18 cellular contexts compared by ENCODE assay signal in genomic region chr5:72144762-72145161, GRCh38. TPM values are rescaled to one million over a fixed set of nuclear protein-coding genes. Genes with fewer than 3 reads are reported as not detected.
DNase-seq lines count a peak whose midpoint lies in the region; ATAC-seq and TF ChIP-seq lines count a peak whose summit lies in the region.
"Had no signal": no experiment of that assay in that cellular context is flagged by ENCODE, and none has a peak within 500 bp of the region (broad histone marks: within the 10 kb centered on the region; RNA-seq: fewer than 3 reads in every experiment).

No MANE protein-coding gene starts in this region.

- in situ Hi-C loops in IMR-90 (cut with MboI; ENCODE audit: low sequenced_read_pairs) = no loop called here

- POLR2A ChIA-PET in IMR-90 (lab: Charles Lee; ENCODE audit: unreplicated experiment) = no interaction called here

- peak overlapping the region; percentile 14 for H3K4ac ChIP-seq in IMR-90 (ENCODE audit: low read depth, low read length)
- no peak overlapping the region for H3K4ac ChIP-seq in neuronal stem cell (ENCODE audit: low read length)

- no peak overlapping the region for H2AK9ac ChIP-seq in IMR-90 (replicated peaks; ENCODE audit: low read depth, low read length, poor library complexity)

- H3K36me3 Mint-ChIP-seq in nephron (ENCODE audit: low read depth) = peaks cover 12% of the 10 kb centered on the region
- H3K36me3 Mint-ChIP-seq: activated naive CD8-positive, alpha-beta T cell had no signal

- BruUV-seq in IMR-90 (replicated peaks; lab: Mats Ljungman, UMichigan) = no TSS peak

- H3K4me3 ChIP-seq in IMR-90 (ENCODE audit: insufficient read depth, low read depth, low read length) (no peak overlapping the region), testis (no peak overlapping the region), neuronal stem cell (ENCODE audit: low read length in 2 of 2) (no peak overlapping the region)
- H3K4me3 ChIP-seq: left lung, SJCRH30 had no signal

- H2BK15ac ChIP-seq in IMR-90 (ENCODE audit: low read depth, low read length) = no peak overlapping the region
- H2BK15ac ChIP-seq in neuronal stem cell (ENCODE audit: low read length) = no peak overlapping the region

- H2AFZ ChIP-seq in IMR-90 (replicated peaks; ENCODE audit: low read length, poor library complexity) (no peak overlapping the region), neuronal stem cell (ENCODE audit: low read length) (no peak overlapping the region)

- H3K4me2 ChIP-seq in IMR-90 (ENCODE audit: low read depth, low read length) = no peak overlapping the region
- no peak overlapping the region for H3K4me2 ChIP-seq in neuronal stem cell (ENCODE audit: insufficient read depth, low read length, poor library complexity, severe bottlenecking)

- H3K79me1 ChIP-seq in IMR-90 (ENCODE audit: low read depth in 1 of 2, low read length in 2 of 2) = peaks cover 46 to 89% of the 10 kb centered on the region in 2 experiments
- H3K79me1 ChIP-seq in neuronal stem cell (ENCODE audit: low read depth, low read length) = no peaks in the 10 kb centered on the region

- H4K20me1 ChIP-seq in IMR-90 (ENCODE audit: insufficient read depth, low read length) = no peaks in the 10 kb centered on the region; the same call in 1 of the 2 replicates

- H2BK20ac ChIP-seq in IMR-90 (ENCODE audit: low read depth, low read length) = peak overlapping the region; percentile 49; the same call in 1 of the 2 replicates

- H3K23ac ChIP-seq in IMR-90 (ENCODE audit: low read depth, low read length) (peak overlapping the region; percentile 22; the same call in 1 of the 2 replicates), neuronal stem cell (ENCODE audit: low read depth, low read length, poor library complexity) (no peak overlapping the region)

- peak overlapping the region; percentile 39; the same call in 1 of the 2 replicates for H3K27ac ChIP-seq in IMR-90 (ENCODE audit: insufficient read depth, low read length)
- peak overlapping the region; percentile 61 for H3K27ac ChIP-seq in cingulate gyrus (ENCODE audit: low read depth, low read length)
- peak overlapping the region; percentile 73 to 79 for H3K27ac ChIP-seq in testis
- no peak overlapping the region for H3K27ac ChIP-seq in neuronal stem cell (replicated peaks; ENCODE audit: low read length)
- H3K27ac ChIP-seq: left lung, SJCRH30 had no signal

- H3K9me3 ChIP-seq in IMR-90 (ENCODE audit: control insufficient read depth, insufficient read depth, low read length) = no peaks in the 10 kb centered on the region
- no peaks in the 10 kb centered on the region for H3K9me3 ChIP-seq in testis
- H3K9me3 ChIP-seq in neuronal stem cell (replicated peaks in 1 of 2; ENCODE audit: control insufficient read depth in 2 of 2, insufficient read depth in 1 of 2, low read depth in 1 of 2, low read length in 2 of 2) = no peaks in the 10 kb centered on the region
- H3K9me3 ChIP-seq: left lung, SJCRH30 had no signal

- no peaks in the 10 kb centered on the region for H3K27me3 Mint-ChIP-seq in nephron (ENCODE audit: low read depth)
- H3K27me3 Mint-ChIP-seq: progenitor cell of endocrine pancreas had no signal

- H3K27me3 ChIP-seq in IMR-90 (ENCODE audit: control insufficient read depth, insufficient read depth, low read length) = no peaks in the 10 kb centered on the region
- H3K27me3 ChIP-seq in testis = no peaks in the 10 kb centered on the region
- H3K27me3 ChIP-seq in neuronal stem cell (ENCODE audit: control insufficient read depth in 3 of 3, insufficient read depth in 3 of 3, low read depth in 1 of 3, low read length in 3 of 3) = no peaks in the 10 kb centered on the region
- H3K27me3 ChIP-seq: left lung, SJCRH30 had no signal

- peak overlapping the region in 1 of 2 experiments; percentile 17; a peak in 1 of 4 replicates for H4K8ac ChIP-seq in IMR-90 (ENCODE audit: low read depth in 2 of 2, low read length in 2 of 2)
- no peak overlapping the region for H4K8ac ChIP-seq in neuronal stem cell (ENCODE audit: low read depth, low read length)

- intact Hi-C loops in IMR-90 (cut with micrococcal nuclease) = no loop called here
- intact Hi-C loops in testis (cut with DNase I; ENCODE audit: low total_unique reads) = no loop called here

- H3K4me3 Mint-ChIP-seq in nephron = no peak overlapping the region
- H3K4me3 Mint-ChIP-seq: activated naive CD8-positive, alpha-beta T cell had no signal

- H4K91ac ChIP-seq in IMR-90 (ENCODE audit: insufficient read depth, low read depth, low read length) = 0 out of 2 replicates have a peak overlapping the region, but pooled peaks have one; percentile 20
- H4K91ac ChIP-seq in neuronal stem cell (ENCODE audit: low read depth, low read length, poor library complexity) = no peak overlapping the region

- no peak overlapping the region for H3K56ac ChIP-seq in IMR-90 (ENCODE audit: extremely low read depth, insufficient read depth, low read length)

- CTCF ChIA-PET in IMR-90 (lab: Yijun Ruan, JAX) = no interaction called here

- peak overlapping the region; percentile 48 for H3K18ac ChIP-seq in IMR-90 (ENCODE audit: low read depth, low read length)
- H3K18ac ChIP-seq in neuronal stem cell (ENCODE audit: low read length) = no peak overlapping the region

- peak overlapping the region; percentile 40 for H2BK5ac ChIP-seq in IMR-90 (ENCODE audit: low read depth, low read length, poor library complexity, severe bottlenecking)
- H2BK5ac ChIP-seq in neuronal stem cell (ENCODE audit: low read length) = no peak overlapping the region

- H3K36me3 ChIP-seq in IMR-90 (ENCODE audit: control insufficient read depth, insufficient read depth, low read length) (peaks cover 12% of the 10 kb centered on the region), testis (ENCODE audit: low read depth, missing control alignments) (no peaks in the 10 kb centered on the region), neuronal stem cell (replicated peaks in 1 of 2; ENCODE audit: control insufficient read depth in 2 of 2, insufficient read depth in 2 of 2, low read length in 2 of 2) (peaks cover 4 to 98% of the 10 kb centered on the region in 2 donors)
- H3K36me3 ChIP-seq: left lung, SJCRH30 had no signal

- dilution Hi-C loops in IMR-90 (cut with HindIII; ENCODE audit: low sequenced_read_pairs, unreplicated experiment) = no loop called here

- no CpG with 5 or more reads among the region's 2 CpGs for WGBS in IMR-90 (ENCODE audit: extremely low coverage in 2 of 2, insufficient read length in 1 of 2), 2 experiments
- 59 to 61% methylated on average over 2 of the region's 2 CpGs for WGBS in testis, 2 donors
- WGBS in neuronal stem cell (ENCODE audit: extremely low coverage in 2 of 2, insufficient read length in 2 of 2, insufficient replicate concordance in 1 of 2), 2 donors = no CpG with 5 or more reads among the region's 2 CpGs

- TF ChIP-seq CTCF in IMR-90 (conservative IDR thresholded peaks at IDR 0.05; ENCODE audit: low read depth, low read length) (no peak), nephron (IDR thresholded peaks at IDR 0.05; ENCODE audit: unreplicated experiment in 3 of 3) (no peak), testis (IDR thresholded peaks at IDR 0.05) (no peak)

- peaks cover 87% of the 10 kb centered on the region for H3K4me1 Mint-ChIP-seq in nephron

- H3K14ac ChIP-seq in IMR-90 (replicated peaks; ENCODE audit: low read depth, low read length) (peak overlapping the region; percentile 16), neuronal stem cell (ENCODE audit: low read length) (no peak overlapping the region)

- H3K4me1 ChIP-seq in IMR-90 (ENCODE audit: control insufficient read depth, insufficient read depth, low read length) (peaks cover 20% of the 10 kb centered on the region), testis (peaks cover 56% of the 10 kb centered on the region), neuronal stem cell (ENCODE audit: control insufficient read depth in 2 of 2, insufficient read depth in 1 of 2, low read depth in 1 of 2, low read length in 2 of 2) (peaks cover 7 to 19% of the 10 kb centered on the region in 2 donors)
- H3K4me1 ChIP-seq: left lung had no signal

- peak overlapping the region; percentile 49 for H4K5ac ChIP-seq in IMR-90 (ENCODE audit: low read depth, low read length)

- ATAC-seq in IMR-90 (ENCODE audit: low read depth) (no peak), GM21360 (IDR thresholded peaks at IDR 0.05; ENCODE audit: unreplicated experiment) (no peak)
- ATAC-seq: stimulated activated naive CD8-positive, alpha-beta T cell treated with anti-CD3 and anti-CD28 coated beads, Interleukin-15, Interleukin-2, amounts not matched to agents 100 U/mL and 50 U/mL, for 24 hours had no signal

- no peak for TF ChIP-seq RAD21 in IMR-90 (IDR thresholded peaks at IDR 0.05; ENCODE audit: low read length)

- no peaks in the 10 kb centered on the region for H3K9me3 Mint-ChIP-seq in nephron

- H3K9me1 ChIP-seq in IMR-90 (ENCODE audit: insufficient read depth, low read length) = peaks cover 29% of the 10 kb centered on the region

- H3K9ac ChIP-seq in IMR-90 (ENCODE audit: low read depth, low read length) (no peak overlapping the region), neuronal stem cell (ENCODE audit: low read depth, low read length, poor library complexity) (no peak overlapping the region)

- no peak for TF ChIP-seq POLR2A in IMR-90 (IDR thresholded peaks at IDR 0.05; ENCODE audit: low read depth, low read length)
- TF ChIP-seq POLR2A in testis (IDR thresholded peaks at IDR 0.05) = no peak

- peak overlapping the region; percentile 54 to 100 (median 92) for H3K27ac Mint-ChIP-seq in nephron
- H3K27ac Mint-ChIP-seq: activated naive CD8-positive, alpha-beta T cell; progenitor cell of endocrine pancreas had no signal

- no peak overlapping the region for H2BK12ac ChIP-seq in neuronal stem cell (ENCODE audit: low read length)

- H2BK120ac ChIP-seq in IMR-90 (ENCODE audit: low read depth, low read length) (peak overlapping the region; percentile 62; the same call in 1 of the 2 replicates), neuronal stem cell (ENCODE audit: low read depth, low read length) (no peak overlapping the region)

- H2AK5ac ChIP-seq in IMR-90 (ENCODE audit: low read depth, low read length) (peak overlapping the region; percentile 1; the same call in 1 of the 2 replicates), neuronal stem cell (ENCODE audit: low read depth, low read length) (no peak overlapping the region)

- DNase-seq in IMR-90 (no peak), testis (peak; percentile 63), neuronal stem cell (ENCODE audit: low spot score) (no peak), RPMI8226 (no peak)
- DNase-seq: activated T-cell treated with anti-CD3 and anti-CD28 coated beads, Interleukin-2, amount 50 U/mL, for 1 hour; foreskin fibroblast; left lung; MV-4-11; NCI-H2029; NCI-H526; SJCRH30; stimulated activated naive CD8-positive, alpha-beta T cell treated with anti-CD3 and anti-CD28 coated beads, Interleukin-15, Interleukin-2, amounts not matched to agents 100 U/mL and 50 U/mL, for 24 hours had no signal

TF ChIP-seq in IMR-90, 13 proteins besides CTCF, POLR2A, EP300 and RAD21 (continues in another document):
- TF ChIP-seq RFX5 (IDR thresholded peaks at IDR 0.05; ENCODE audit: low read depth, low read length) = no peak
- no peak for TF ChIP-seq FOS (IDR thresholded peaks at IDR 0.05; ENCODE audit: low read depth, low read length)

RNA-seq across cellular contexts. Expression of gene MAP1B, which starts 37.5 kb away (rescaled TPM):
- total RNA-seq in IMR-90 (2012; rRNA removed) = 183 and 212 TPM in 2 replicates
- polyA plus RNA-seq in IMR-90 (2012; rRNA removed) = 38.8 and 41.1 TPM in 2 replicates
- 19.2 and 29.1 TPM in 2 replicates for polyA plus RNA-seq in IMR-90 (2012; cell fraction: cytosol; rRNA removed)
- polyA plus RNA-seq in IMR-90 (2012; cell fraction: nucleus; rRNA removed; ENCODE audit: low replicate concordance) = 33.2 and 44.8 TPM in 2 replicates
- total RNA-seq in testis = 100 to 1,000 TPM; 431 to 584 TPM
- 20.1 TPM for polyA plus RNA-seq in testis (ENCODE audit: insufficient read depth, low read depth, low replicate concordance)
- 46.3 TPM for polyA plus RNA-seq in neuronal stem cell (2013, experiment 1 of 2)
- 51.7 TPM for polyA plus RNA-seq in neuronal stem cell (2013, experiment 2 of 2)
- total RNA-seq: OCI-LY7 had no signal
